10 cellular contexts compared by ENCODE assay signal in the genomic region with DNA sequence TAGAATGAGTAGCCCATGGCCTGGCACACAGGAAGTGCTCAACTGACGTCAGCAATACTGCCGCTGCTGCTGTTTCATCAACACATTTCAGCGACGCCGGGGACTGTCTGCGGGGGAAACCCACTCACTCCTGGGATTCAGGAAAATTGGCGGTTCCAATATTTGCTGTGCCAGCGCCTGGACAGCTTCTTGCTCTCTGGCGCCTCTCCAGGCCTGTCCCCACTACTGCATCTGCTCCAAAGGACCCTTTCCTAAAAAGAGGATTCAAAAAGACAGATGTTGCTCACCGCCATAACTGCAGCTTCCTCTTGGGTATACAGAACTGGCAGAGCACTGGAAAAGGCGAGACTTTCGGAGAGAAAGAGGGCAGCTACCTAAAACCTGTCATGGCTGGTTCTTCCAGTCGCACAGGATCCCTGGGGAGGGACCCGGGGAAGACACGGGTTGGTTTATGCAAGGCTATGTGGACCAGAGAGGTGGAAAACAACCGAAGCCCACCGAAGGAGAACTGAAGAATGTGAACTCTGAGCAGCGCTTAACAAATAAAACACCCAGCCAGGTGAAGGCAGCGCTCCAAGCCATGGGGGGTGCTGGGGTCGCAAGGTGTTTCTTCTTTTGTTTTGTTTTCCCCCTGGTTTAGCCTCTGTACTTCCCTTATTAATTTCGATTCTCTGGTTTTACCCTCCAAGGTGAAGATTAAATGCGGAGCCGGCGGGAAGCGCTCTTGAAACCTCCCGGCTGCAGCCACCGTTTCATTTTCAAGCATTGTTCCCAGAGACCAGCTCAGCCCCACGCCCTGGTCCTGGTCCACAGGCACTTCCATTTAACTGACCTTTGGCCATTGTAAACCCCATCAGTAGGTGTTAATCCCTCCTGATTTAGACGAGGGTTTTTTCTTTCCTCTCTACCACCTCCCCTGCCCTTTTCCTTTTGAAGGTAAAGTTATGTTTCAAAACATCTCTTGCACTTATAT. TPM values are rescaled to one million over a fixed set of nuclear protein-coding genes. Genes with fewer than 3 reads are reported as not detected.
DNase-seq lines count a peak whose midpoint lies in the region; ATAC-seq and TF ChIP-seq lines count a peak whose summit lies in the region.
"Had no signal": no experiment of that assay in that cellular context is flagged by ENCODE, and none has a peak within 500 bp of the region (broad histone marks: within the 10 kb centered on the region; RNA-seq: fewer than 3 reads in every experiment).

No MANE protein-coding gene starts in this region.

- no peaks in the 10 kb centered on the region for H3K36me3 ChIP-seq in Panc1 (ENCODE audit: control insufficient read depth, insufficient read depth, low read length)
- no peaks in the 10 kb centered on the region for H3K36me3 ChIP-seq in tibial nerve
- H3K36me3 ChIP-seq: BLaER1, uterus had no signal

- no TSS peak for BruUV-seq in Panc1 (replicated peaks; lab: Mats Ljungman, UMichigan)

- no peak for TF ChIP-seq POLR2A in tibial nerve (IDR thresholded peaks at IDR 0.05)

- intact Hi-C loops in Panc1 (cut with micrococcal nuclease; ENCODE audit: unreplicated experiment): no loop called here

- H3K27ac ChIP-seq in Panc1 (ENCODE audit: low read length): no peak overlapping the region
- H3K27ac ChIP-seq in tibial nerve: no peak overlapping the region
- H3K27ac ChIP-seq: BLaER1, uterus had no signal

- ATAC-seq in Panc1 (no peak), GM18861 (IDR thresholded peaks at IDR 0.05; ENCODE audit: unreplicated experiment) (no peak)

- 51 to 52% methylated on average over 29 of the region's 29 CpGs for WGBS in tibial nerve, 2 donors

- H3K27me3 ChIP-seq in Panc1 (ENCODE audit: control insufficient read depth, insufficient read depth, low read length) (no peaks in the 10 kb centered on the region), tibial nerve (peaks cover 0 to 29% of the 10 kb centered on the region in 2 donors)
- H3K27me3 ChIP-seq: BLaER1, uterus had no signal

- H3K4me1 ChIP-seq in Panc1 (ENCODE audit: control insufficient read depth, insufficient read depth, low read length) (no peaks in the 10 kb centered on the region), tibial nerve (peaks cover 0 to 8% (median 0%) of the 10 kb centered on the region in 4 donors)
- H3K4me1 ChIP-seq: BLaER1, uterus had no signal

- CTCF ChIA-PET in Panc1 (lab: Charles Lee): interaction anchor here (0.5 kb wide), 1 partner anchor 148 kb away, joined by 3 read pairs; no protein-coding TSS in a partner anchor

- POLR2A ChIA-PET in Panc1 (lab: Charles Lee): no interaction called here

- in situ Hi-C loops in Panc1 (cut with HindIII; ENCODE audit: low pct_unique_long_range_greater_than_20kb, low sequenced_read_pairs): no loop called here

- peak; percentile 28 to 65 for DNase-seq in NCI-H524 (lab: John Stamatoyannopoulos, UW)
- no peak for DNase-seq in NCI-H524 treated with DMSO at 0.1 percent for 48 hours (lab: John Stamatoyannopoulos, UW)
- DNase-seq in Panc1 (ENCODE audit: low read depth, low spot score): no peak
- DNase-seq in fibroblast of villous mesenchyme (ENCODE audit: low read depth): no peak
- no peak for DNase-seq in tibial nerve (ENCODE audit: low spot score in 2 of 2)
- DNase-seq in epidermal melanocyte (ENCODE audit: insufficient read length, low spot score): no peak
- DNase-seq in NOMO-1 treated with dmso at 0.1 percent for 144 hours (lab: John Stamatoyannopoulos, UW; ENCODE audit: unreplicated experiment): no peak
- DNase-seq: uterus had no signal

- no peaks in the 10 kb centered on the region for H3K9me3 ChIP-seq in Panc1 (ENCODE audit: control insufficient read depth, insufficient read depth, low read depth, low read length)
- H3K9me3 ChIP-seq in tibial nerve: no peaks in the 10 kb centered on the region
- H3K9me3 ChIP-seq: uterus had no signal

- TF ChIP-seq CTCF in Panc1 (IDR thresholded peaks at IDR 0.05) (peak; percentile 73; the same call in 1 of the 2 replicates), fibroblast of villous mesenchyme (IDR thresholded peaks at IDR 0.05; ENCODE audit: insufficient read depth, low read depth, low read length) (peak; percentile 61), tibial nerve (IDR thresholded peaks at IDR 0.05) (peak in 4 of 5 experiments; percentile 8 to 26 (median 15))

- no peak for TF ChIP-seq EP300 in tibial nerve (IDR thresholded peaks at IDR 0.05)

- H3K4me3 ChIP-seq in Panc1 (ENCODE audit: low read depth in 2 of 2, low read length in 2 of 2): no peak overlapping the region
- no peak overlapping the region for H3K4me3 ChIP-seq in fibroblast of villous mesenchyme (ENCODE audit: low read depth, low read length)
- H3K4me3 ChIP-seq in tibial nerve: peak overlapping the region in 1 of 4 donors; percentile 7
- H3K4me3 ChIP-seq: BLaER1, uterus had no signal

RNA-seq across cellular contexts. Expression of gene ENO4, which starts 39.5 kb away (rescaled TPM):
- total RNA-seq in Panc1 (2021; ENCODE audit: unreplicated experiment) (0.15 TPM), fibroblast of villous mesenchyme (under 0.01 TPM in 1 of 2 replicates, not detected in the other), tibial nerve (1 to 10 TPM in 1 of 4 donors, under 1 TPM in 2, not detected in 1; 0.21 to 1.2 (median 0.39) TPM)
- polyA plus RNA-seq in Panc1 (2012; ENCODE audit: insufficient read length): 3.5 TPM

Comparison
In these comparisons a context has a peak if more than half of its experiments do, and no peak if none do; other contexts are left out.
1. DNase-seq: peak in NCI-H524 (2 of 2); none in NCI-H524 treated with DMSO at 0.1 percent for 48 hours (single experiment), Panc1 (single experiment), fibroblast of villous mesenchyme (single experiment), tibial nerve (0 of 2), epidermal melanocyte (single experiment) and NOMO-1 treated with dmso at 0.1 percent for 144 hours (single experiment).
2. CTCF ChIP-seq: peak in every context shown above with its lines; median percentile 73 in Panc1; 61 in fibroblast of villous mesenchyme; 15 in tibial nerve.